ENCODE assay signal across 9 cellular contexts in genomic region chr20:8209061-8209460, GRCh38.
DNase-seq lines count a peak whose midpoint lies in the region; ATAC-seq and TF ChIP-seq lines count a peak whose summit lies in the region.
"Had no signal": no experiment of that assay in that cellular context is flagged by ENCODE, and none has a peak within 500 bp of the region (broad histone marks: within the 10 kb centered on the region; RNA-seq: fewer than 3 reads in every experiment).

No MANE protein-coding gene starts in this region.

- no peaks in the 10 kb centered on the region for H3K9me2 ChIP-seq in SK-N-SH

- H3K4me3 Mint-ChIP-seq in progenitor cell of endocrine pancreas (ENCODE audit: low read depth): no peak overlapping the region
- H3K4me3 Mint-ChIP-seq in CD4-positive, alpha-beta T cell: no peak overlapping the region
- H3K4me3 Mint-ChIP-seq: brain had no signal

- no peak for TF ChIP-seq EP300 in SK-N-SH (IDR thresholded peaks at IDR 0.05; ENCODE audit: borderline replicate concordance in 1 of 2, low read depth in 1 of 2, low read length in 1 of 2)

- DNase-seq in SK-N-SH (no peak), progenitor cell of endocrine pancreas (ENCODE audit: low spot score, unreplicated experiment) (no peak)
- no peak for DNase-seq in CD4-positive, alpha-beta T cell

- ATAC-seq in GM18870 (IDR thresholded peaks at IDR 0.05; ENCODE audit: unreplicated experiment) (peak; percentile 46), HG02588 (IDR thresholded peaks at IDR 0.05; ENCODE audit: unreplicated experiment) (peak; percentile 49), HG02981 (IDR thresholded peaks at IDR 0.05; ENCODE audit: unreplicated experiment) (no peak), GM21515 (IDR thresholded peaks at IDR 0.05; ENCODE audit: unreplicated experiment) (no peak)
- no peak for ATAC-seq in CD4-positive, alpha-beta T cell (ENCODE audit: poor library complexity)

- H3F3A ChIP-seq in SK-N-SH (replicated peaks; ENCODE audit: insufficient read depth): no peaks in the 10 kb centered on the region

- peak overlapping the region in 1 of 2 experiments; percentile 40; a peak in 1 of 4 replicates for H3K27ac ChIP-seq in SK-N-SH (ENCODE audit: low read depth in 2 of 2, low read length in 1 of 2)
- H3K27ac ChIP-seq in CD4-positive, alpha-beta T cell (ENCODE audit: low read depth, low read length): no peak overlapping the region
- H3K27ac ChIP-seq: suprapubic skin had no signal

- POLR2A ChIA-PET in SK-N-SH (lab: Yijun Ruan, JAX): no interaction called here
- POLR2A ChIA-PET in CD4-positive, alpha-beta T cell (lab: Charles Lee): no interaction called here

- H3K4me1 ChIP-seq in SK-N-SH (ENCODE audit: control insufficient read depth in 1 of 2, insufficient read depth in 2 of 2, low read depth in 1 of 2, low read length in 1 of 2): no peaks in the 10 kb centered on the region; a peak in 2 of 4 replicates
- H3K4me1 ChIP-seq: suprapubic skin had no signal

- no peaks in the 10 kb centered on the region for H3K9me3 Mint-ChIP-seq in progenitor cell of endocrine pancreas (ENCODE audit: low read depth)
- no peaks in the 10 kb centered on the region for H3K9me3 Mint-ChIP-seq in CD4-positive, alpha-beta T cell

- no peak overlapping the region for H2AFZ ChIP-seq in SK-N-SH (ENCODE audit: low read depth)

- WGBS in SK-N-SH (ENCODE audit: low lambda C conversion rate): 45% methylated on average over 2 of the region's 2 CpGs

- H3K4me1 Mint-ChIP-seq in progenitor cell of endocrine pancreas (ENCODE audit: low read depth): peaks cover 33% of the 10 kb centered on the region
- peaks cover 13% of the 10 kb centered on the region for H3K4me1 Mint-ChIP-seq in CD4-positive, alpha-beta T cell (ENCODE audit: low read depth)

- H3K9ac ChIP-seq in SK-N-SH: no peak overlapping the region

- no peaks in the 10 kb centered on the region for H3K36me3 Mint-ChIP-seq in progenitor cell of endocrine pancreas (ENCODE audit: insufficient read depth)
- H3K36me3 Mint-ChIP-seq in CD4-positive, alpha-beta T cell (ENCODE audit: low read depth): no peaks in the 10 kb centered on the region
- H3K36me3 Mint-ChIP-seq: brain had no signal

- H3K4me3 ChIP-seq in SK-N-SH (ENCODE audit: low read depth in 2 of 2, low read length in 1 of 2): no peak overlapping the region
- H3K4me3 ChIP-seq: suprapubic skin had no signal

- H3K9me3 ChIP-seq in SK-N-SH: no peaks in the 10 kb centered on the region
- H3K9me3 ChIP-seq in CD4-positive, alpha-beta T cell (ENCODE audit: control insufficient read depth, low read length): no peaks in the 10 kb centered on the region
- H3K9me3 ChIP-seq: suprapubic skin had no signal

- H3K27me3 ChIP-seq in SK-N-SH (ENCODE audit: insufficient read depth): no peaks in the 10 kb centered on the region
- H3K27me3 ChIP-seq in CD4-positive, alpha-beta T cell (ENCODE audit: control insufficient read depth, insufficient read depth, low read length): no peaks in the 10 kb centered on the region
- H3K27me3 ChIP-seq: suprapubic skin had no signal

- H4K20me1 ChIP-seq in SK-N-SH (ENCODE audit: insufficient read depth): no peaks in the 10 kb centered on the region

- no peak for TF ChIP-seq RAD21 in SK-N-SH (IDR thresholded peaks at IDR 0.05; ENCODE audit: low read length)

- peaks cover 14% of the 10 kb centered on the region for H3K79me2 ChIP-seq in SK-N-SH (ENCODE audit: insufficient read depth)

- intact Hi-C loops in CD4-positive, alpha-beta T cell (cut with DNase I, micrococcal nuclease): no loop called here

- TF ChIP-seq CTCF in SK-N-SH (IDR thresholded peaks at IDR 0.05): no peak
- no peak for TF ChIP-seq CTCF in progenitor cell of endocrine pancreas (IDR thresholded peaks at IDR 0.05; ENCODE audit: unreplicated experiment)
- no peak for TF ChIP-seq CTCF in CD4-positive, alpha-beta T cell (IDR thresholded peaks at IDR 0.05)

- H3K4me2 ChIP-seq in SK-N-SH: no peak overlapping the region

- CTCF ChIA-PET in SK-N-SH (lab: Yijun Ruan, JAX): interaction anchor here (1.3 kb wide), 1 partner anchor 9 kb away, joined by 4 read pairs; no protein-coding TSS in a partner anchor
- CTCF ChIA-PET in CD4-positive, alpha-beta T cell (lab: Charles Lee): no interaction called here

- H3K27ac Mint-ChIP-seq in progenitor cell of endocrine pancreas: peak overlapping the region; percentile 73
- no peak overlapping the region for H3K27ac Mint-ChIP-seq in CD4-positive, alpha-beta T cell

- H3K36me3 ChIP-seq in SK-N-SH (replicated peaks in 1 of 2; ENCODE audit: control insufficient read depth in 1 of 2, insufficient read depth in 2 of 2, low read length in 1 of 2): peaks cover 0 to 9% of the 10 kb centered on the region in 2 experiments
- H3K36me3 ChIP-seq: suprapubic skin had no signal

- H3K27me3 Mint-ChIP-seq in progenitor cell of endocrine pancreas: no peaks in the 10 kb centered on the region
- H3K27me3 Mint-ChIP-seq in CD4-positive, alpha-beta T cell: no peaks in the 10 kb centered on the region

TF ChIP-seq in SK-N-SH, 30 proteins besides CTCF, POLR2A, EP300 and RAD21:
- TF ChIP-seq, protein P1, sequence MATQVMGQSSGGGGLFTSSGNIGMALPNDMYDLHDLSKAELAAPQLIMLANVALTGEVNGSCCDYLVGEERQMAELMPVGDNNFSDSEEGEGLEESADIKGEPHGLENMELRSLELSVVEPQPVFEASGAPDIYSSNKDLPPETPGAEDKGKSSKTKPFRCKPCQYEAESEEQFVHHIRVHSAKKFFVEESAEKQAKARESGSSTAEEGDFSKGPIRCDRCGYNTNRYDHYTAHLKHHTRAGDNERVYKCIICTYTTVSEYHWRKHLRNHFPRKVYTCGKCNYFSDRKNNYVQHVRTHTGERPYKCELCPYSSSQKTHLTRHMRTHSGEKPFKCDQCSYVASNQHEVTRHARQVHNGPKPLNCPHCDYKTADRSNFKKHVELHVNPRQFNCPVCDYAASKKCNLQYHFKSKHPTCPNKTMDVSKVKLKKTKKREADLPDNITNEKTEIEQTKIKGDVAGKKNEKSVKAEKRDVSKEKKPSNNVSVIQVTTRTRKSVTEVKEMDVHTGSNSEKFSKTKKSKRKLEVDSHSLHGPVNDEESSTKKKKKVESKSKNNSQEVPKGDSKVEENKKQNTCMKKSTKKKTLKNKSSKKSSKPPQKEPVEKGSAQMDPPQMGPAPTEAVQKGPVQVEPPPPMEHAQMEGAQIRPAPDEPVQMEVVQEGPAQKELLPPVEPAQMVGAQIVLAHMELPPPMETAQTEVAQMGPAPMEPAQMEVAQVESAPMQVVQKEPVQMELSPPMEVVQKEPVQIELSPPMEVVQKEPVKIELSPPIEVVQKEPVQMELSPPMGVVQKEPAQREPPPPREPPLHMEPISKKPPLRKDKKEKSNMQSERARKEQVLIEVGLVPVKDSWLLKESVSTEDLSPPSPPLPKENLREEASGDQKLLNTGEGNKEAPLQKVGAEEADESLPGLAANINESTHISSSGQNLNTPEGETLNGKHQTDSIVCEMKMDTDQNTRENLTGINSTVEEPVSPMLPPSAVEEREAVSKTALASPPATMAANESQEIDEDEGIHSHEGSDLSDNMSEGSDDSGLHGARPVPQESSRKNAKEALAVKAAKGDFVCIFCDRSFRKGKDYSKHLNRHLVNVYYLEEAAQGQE (IDR thresholded peaks at IDR 0.05; ENCODE audit: low read depth, low read length): no peak
- TF ChIP-seq TCF12 (IDR thresholded peaks at IDR 0.05): peak; percentile 23; the same call in 1 of the 2 replicates

Comparison
In these comparisons a context has a peak if more than half of its experiments do, and no peak if none do; other contexts are left out.
1. ATAC-seq: peak in GM18870 (single experiment) and HG02588 (single experiment); none in HG02981 (single experiment), GM21515 (single experiment) and CD4-positive, alpha-beta T cell (single experiment).